ENCODE assay signal across 10 cellular contexts in genomic region chr7:99102809-99103690, GRCh38. TPM values are rescaled to one million over a fixed set of nuclear protein-coding genes. Genes with fewer than 3 reads are reported as not detected.
DNase-seq lines count a peak whose midpoint lies in the region; ATAC-seq and TF ChIP-seq lines count a peak whose summit lies in the region.
"Had no signal": no experiment of that assay in that cellular context is flagged by ENCODE, and none has a peak within 500 bp of the region (broad histone marks: within the 10 kb centered on the region; RNA-seq: fewer than 3 reads in every experiment).

No MANE protein-coding gene starts in this region.

- H3K9me3 ChIP-seq in PC-9 (ENCODE audit: insufficient read depth, low read depth): no peaks in the 10 kb centered on the region
- H3K9me3 ChIP-seq in left lung: no peaks in the 10 kb centered on the region

- no peak for ATAC-seq in HG02610 (IDR thresholded peaks at IDR 0.05; ENCODE audit: unreplicated experiment)
- no peak for ATAC-seq in left lung

- no peak overlapping the region for H2AFZ ChIP-seq in PC-9

- H3K4me3 ChIP-seq in GM06990 (replicated peaks; ENCODE audit: low read depth, low read length): no peak overlapping the region
- H3K4me3 ChIP-seq in PC-9: no peak overlapping the region
- no peak overlapping the region for H3K4me3 ChIP-seq in coronary artery
- H3K4me3 ChIP-seq in left lung: no peak overlapping the region

- H3K4me1 ChIP-seq in PC-9 (replicated peaks; ENCODE audit: insufficient read depth) (peaks cover 74% of the 10 kb centered on the region), left lung (peaks cover 15 to 30% of the 10 kb centered on the region in 2 donors)

- peaks cover 58% of the 10 kb centered on the region for H3F3A ChIP-seq in PC-9 (ENCODE audit: insufficient read depth, low read depth)

- peak; percentile 44 for DNase-seq in GM06990 (ENCODE audit: extremely low read depth, insufficient read length)
- peak in 1 of 2 experiments; percentile 88 for DNase-seq in PC-9
- no peak for DNase-seq in coronary artery (ENCODE audit: low spot score)
- DNase-seq in stimulated activated CD4-positive, alpha-beta T cell treated with anti-CD3 and anti-CD28 coated beads, Interleukin-2, amount 100 ng/mL, for 48 hours: peak; percentile 15 to 16
- no peak for DNase-seq in left lung
- no peak for DNase-seq in NCI-H526 (lab: John Stamatoyannopoulos, UW)
- DNase-seq in NCI-H446 (lab: John Stamatoyannopoulos, UW): no peak
- DNase-seq: NCI-H2227 treated with DMSO at 0.1 percent for 48 hours had no signal

- TSS peak; percentile 9 for BruUV-seq in PC-9 (replicated peaks; lab: Mats Ljungman, UMichigan)

- no peaks in the 10 kb centered on the region for H3K36me3 ChIP-seq in GM06990 (ENCODE audit: control insufficient read depth, insufficient read depth, low read length)
- peaks cover 7% of the 10 kb centered on the region; the same call in 1 of the 2 replicates for H3K36me3 ChIP-seq in PC-9 (ENCODE audit: low read depth)
- H3K36me3 ChIP-seq in left lung: no peaks in the 10 kb centered on the region

- H3K27me3 ChIP-seq in GM06990 (replicated peaks; ENCODE audit: control insufficient read depth, insufficient read depth, low read length): no peaks in the 10 kb centered on the region
- H3K27me3 ChIP-seq in PC-9 (ENCODE audit: insufficient read depth, low read depth): no peaks in the 10 kb centered on the region
- H3K27me3 ChIP-seq in left lung: no peaks in the 10 kb centered on the region

- H4K20me1 ChIP-seq in PC-9 (ENCODE audit: insufficient read depth): peaks cover 22% of the 10 kb centered on the region

- no peaks in the 10 kb centered on the region for H3K9me2 ChIP-seq in PC-9 (ENCODE audit: insufficient read depth)

- H3K27ac ChIP-seq in PC-9: peak overlapping the region; percentile 82
- H3K27ac ChIP-seq in coronary artery: peak overlapping the region; percentile 15 to 54
- no peak overlapping the region for H3K27ac ChIP-seq in left lung
- H3K27ac ChIP-seq: HL-60 had no signal

- intact Hi-C loops in PC-9 (cut with micrococcal nuclease; ENCODE audit: unreplicated experiment) (no loop called here), left lung (cut with DNase I) (no loop called here)

- peak overlapping the region; percentile 41 for H3K4me2 ChIP-seq in PC-9

- H3K79me2 ChIP-seq in PC-9 (ENCODE audit: low read depth): peaks cover 100% of the 10 kb centered on the region

- CTCF ChIA-PET in PC-9 (lab: Charles Lee): no interaction called here

- POLR2A ChIA-PET in PC-9 (lab: Charles Lee; ENCODE audit: unreplicated experiment): interaction anchor here (0.7 kb wide), 1 partner anchor 108 kb away, joined by 3 read pairs; no protein-coding TSS in a partner anchor

- TF ChIP-seq CTCF in GM06990 (IDR thresholded peaks at IDR 0.05; ENCODE audit: insufficient read depth, low read length, poor library complexity, severe bottlenecking) (no peak), PC-9 (conservative IDR thresholded peaks at IDR 0.05) (no peak), coronary artery (IDR thresholded peaks at IDR 0.05) (no peak), left lung (IDR thresholded peaks at IDR 0.05) (no peak)

RNA-seq across cellular contexts. Expression of gene SMURF1, which starts 40.9 kb away (rescaled TPM):
- total RNA-seq in PC-9 (2021): 53.2 and 63.9 TPM in 2 replicates
- 10 to 100 TPM; 31.5 to 43.4 TPM for total RNA-seq in left lung

Comparison
In these comparisons a context has a peak if more than half of its experiments do, and no peak if none do; other contexts are left out.
1. DNase-seq: peak in GM06990 (single experiment) and stimulated activated CD4-positive, alpha-beta T cell treated with anti-CD3 and anti-CD28 coated beads, Interleukin-2, amount 100 ng/mL, for 48 hours (2 of 2); none in coronary artery (single experiment), left lung (0 of 2), NCI-H526 (0 of 2) and NCI-H446 (0 of 2).
2. H3K27ac ChIP-seq: peak in PC-9 (single experiment) and coronary artery (2 of 2); none in left lung (0 of 2).